Comparison of ENCODE assay signal across 13 cellular contexts in genomic region chrX:109281478-109282275, GRCh38.
A peak's percentile ranks its signal among the peaks of the same experiment; 100 is the strongest.
DNase-seq lines count a peak whose midpoint lies in the region; ATAC-seq and TF ChIP-seq lines count a peak whose summit lies in the region.
"Had no signal": no experiment of that assay in that cellular context is flagged by ENCODE, and none has a peak within 500 bp of the region (broad histone marks: within the 10 kb centered on the region; RNA-seq: fewer than 3 reads in every experiment).

No MANE protein-coding gene starts in this region.

- H3K9me3 ChIP-seq in endodermal cell (ENCODE audit: control insufficient read depth, low read length) (no peaks in the 10 kb centered on the region), GM23248 (ENCODE audit: low read depth) (no peaks in the 10 kb centered on the region)

- H3K4me3 ChIP-seq in endodermal cell (ENCODE audit: low read length) = no peak overlapping the region
- H3K4me3 ChIP-seq in GM23248 = no peak overlapping the region
- H3K4me3 ChIP-seq: SK-N-MC, skin epidermis had no signal

- no peak overlapping the region for H3K4me2 ChIP-seq in GM23248 (ENCODE audit: unreplicated experiment)

- DNase-seq in Calu3 (peak; percentile 55), endodermal cell (peak; percentile 60), endothelial cell (ENCODE audit: low spot score) (no peak), GM23248 (no peak), cortex of kidney (lab: John Stamatoyannopoulos, UW) (no peak), NCI-H1417 (lab: John Stamatoyannopoulos, UW) (no peak)
- DNase-seq: activated naive CD8-positive, alpha-beta T cell treated with anti-CD3 and anti-CD28 coated beads for 36 hours; CD4-positive, CD25-positive, alpha-beta regulatory T cell; trophoblast cell had no signal

- no TSS peak for BruUV-seq in Calu3 (replicated peaks; lab: Mats Ljungman, UMichigan)

- H3K27ac Mint-ChIP-seq in Calu3 (ENCODE audit: unreplicated experiment) = no peak overlapping the region
- H3K27ac Mint-ChIP-seq in endodermal cell = peak overlapping the region; percentile 32
- H3K27ac Mint-ChIP-seq in endothelial cell (ENCODE audit: unreplicated experiment) = no peak overlapping the region
- H3K27ac Mint-ChIP-seq: activated naive CD8-positive, alpha-beta T cell treated with anti-CD3 and anti-CD28 coated beads for 36 hours; CD4-positive, CD25-positive, alpha-beta regulatory T cell had no signal

- CTCF ChIA-PET in Calu3 (lab: Charles Lee) = interaction anchor here (0.7 to 2.1 kb wide), 2 partner anchors 11 to 103 kb away, joined by 4 to 8 read pairs; no protein-coding TSS in a partner anchor

- H3K36me3 ChIP-seq in endodermal cell (ENCODE audit: control insufficient read depth, insufficient read depth, low read length) (no peaks in the 10 kb centered on the region), GM23248 (ENCODE audit: low read depth) (no peaks in the 10 kb centered on the region)

- H3K9me3 Mint-ChIP-seq in Calu3 (ENCODE audit: low read depth, unreplicated experiment) = peaks cover 3% of the 10 kb centered on the region
- H3K9me3 Mint-ChIP-seq in endodermal cell = peaks cover 3% of the 10 kb centered on the region
- H3K9me3 Mint-ChIP-seq in endothelial cell (ENCODE audit: unreplicated experiment) = no peaks in the 10 kb centered on the region

- H3K4me3 Mint-ChIP-seq in Calu3 (ENCODE audit: low read depth, unreplicated experiment) = no peak overlapping the region
- H3K4me3 Mint-ChIP-seq in endodermal cell = no peak overlapping the region
- no peak overlapping the region for H3K4me3 Mint-ChIP-seq in endothelial cell (ENCODE audit: unreplicated experiment)
- H3K4me3 Mint-ChIP-seq: activated naive CD8-positive, alpha-beta T cell treated with anti-CD3 and anti-CD28 coated beads for 36 hours; CD4-positive, CD25-positive, alpha-beta regulatory T cell had no signal

- H2AFZ ChIP-seq in GM23248 = no peak overlapping the region

- in situ Hi-C loops in GM23248 (cut with MboI) = no loop called here

- H3K4me1 Mint-ChIP-seq in Calu3 (ENCODE audit: low read depth, unreplicated experiment) (peaks cover 14% of the 10 kb centered on the region), endodermal cell (peaks cover 51% of the 10 kb centered on the region), endothelial cell (ENCODE audit: unreplicated experiment) (peaks cover 2% of the 10 kb centered on the region)
- H3K4me1 Mint-ChIP-seq: activated naive CD8-positive, alpha-beta T cell treated with anti-CD3 and anti-CD28 coated beads for 36 hours; CD4-positive, CD25-positive, alpha-beta regulatory T cell had no signal

- no peaks in the 10 kb centered on the region for H3F3A ChIP-seq in GM23248 (ENCODE audit: insufficient read depth)

- WGBS in endodermal cell (ENCODE audit: insufficient coverage in 1 of 2, insufficient read length in 1 of 2), 2 experiments = 14% methylated on average over 2 of the region's 3 CpGs; no CpG with 5 or more reads in 1 of the 2 experiments
- WGBS in GM23248 (ENCODE audit: low coverage in 1 of 2, low lambda C conversion rate in 2 of 2, missing lambda C conversion rate in 2 of 2), 2 experiments = 14 to 24% methylated on average over 3 of the region's 3 CpGs

- ATAC-seq in GM21390 (IDR thresholded peaks at IDR 0.05; ENCODE audit: unreplicated experiment) = peak; percentile 88
- peak; percentile 64 for ATAC-seq in HG03378 (IDR thresholded peaks at IDR 0.05; ENCODE audit: unreplicated experiment)

- no peaks in the 10 kb centered on the region for H3K27me3 ChIP-seq in endodermal cell (ENCODE audit: control insufficient read depth, insufficient read depth, low read length, poor library complexity, severe bottlenecking)
- no peaks in the 10 kb centered on the region for H3K27me3 ChIP-seq in GM23248 (replicated peaks; ENCODE audit: insufficient read depth)

- H3K79me2 ChIP-seq in GM23248 (ENCODE audit: insufficient read depth) = no peaks in the 10 kb centered on the region

- no peaks in the 10 kb centered on the region for H3K27me3 Mint-ChIP-seq in Calu3 (ENCODE audit: unreplicated experiment)
- H3K27me3 Mint-ChIP-seq in endodermal cell (ENCODE audit: insufficient read depth) = no peaks in the 10 kb centered on the region
- H3K27me3 Mint-ChIP-seq in endothelial cell (ENCODE audit: unreplicated experiment) = peaks cover 2% of the 10 kb centered on the region
- H3K27me3 Mint-ChIP-seq: activated naive CD8-positive, alpha-beta T cell treated with anti-CD3 and anti-CD28 coated beads for 36 hours; CD4-positive, CD25-positive, alpha-beta regulatory T cell had no signal

- H4K20me1 ChIP-seq in GM23248 (ENCODE audit: insufficient read depth) = no peaks in the 10 kb centered on the region

- H3K9me2 ChIP-seq in GM23248 (ENCODE audit: insufficient read depth) = no peaks in the 10 kb centered on the region

- H3K27ac ChIP-seq in endodermal cell (ENCODE audit: low read depth, low read length) = no peak overlapping the region
- H3K27ac ChIP-seq in GM23248 = no peak overlapping the region
- H3K27ac ChIP-seq: SK-N-MC, skin epidermis had no signal

- no peaks in the 10 kb centered on the region for H3K36me3 Mint-ChIP-seq in Calu3 (ENCODE audit: insufficient read depth, unreplicated experiment)
- H3K36me3 Mint-ChIP-seq in endodermal cell (ENCODE audit: low read depth) = no peaks in the 10 kb centered on the region
- H3K36me3 Mint-ChIP-seq in endothelial cell (ENCODE audit: low read depth, unreplicated experiment) = no peaks in the 10 kb centered on the region
- H3K36me3 Mint-ChIP-seq: activated naive CD8-positive, alpha-beta T cell treated with anti-CD3 and anti-CD28 coated beads for 36 hours; CD4-positive, CD25-positive, alpha-beta regulatory T cell had no signal

- intact Hi-C loops in Calu3 (cut with micrococcal nuclease; ENCODE audit: unreplicated experiment) = loop anchor here (1.0 kb wide), 1 partner anchor 10 kb away; no protein-coding TSS in a partner anchor

- H3K9ac ChIP-seq in endodermal cell (ENCODE audit: extremely low read depth, low read length, poor library complexity, severe bottlenecking) (no peak overlapping the region), GM23248 (no peak overlapping the region)

- peaks cover 4% of the 10 kb centered on the region for H3K4me1 ChIP-seq in endodermal cell (ENCODE audit: control insufficient read depth, insufficient read depth, low read length)
- H3K4me1 ChIP-seq in GM23248 (ENCODE audit: insufficient read depth) = no peaks in the 10 kb centered on the region

- TF ChIP-seq CTCF in Calu3 (IDR thresholded peaks at IDR 0.05; ENCODE audit: unreplicated experiment) = no peak
- no peak for TF ChIP-seq CTCF in endodermal cell (conservative IDR thresholded peaks at IDR 0.05)
- no peak for TF ChIP-seq CTCF in endothelial cell (IDR thresholded peaks at IDR 0.05; ENCODE audit: unreplicated experiment)

Comparison
In these comparisons a context has a peak if more than half of its experiments do, and no peak if none do; other contexts are left out.
1. DNase-seq: peak in Calu3 (single experiment) and endodermal cell (single experiment); none in endothelial cell (single experiment), GM23248 (single experiment), cortex of kidney (single experiment) and NCI-H1417 (0 of 3).